In the genomic region with DNA sequence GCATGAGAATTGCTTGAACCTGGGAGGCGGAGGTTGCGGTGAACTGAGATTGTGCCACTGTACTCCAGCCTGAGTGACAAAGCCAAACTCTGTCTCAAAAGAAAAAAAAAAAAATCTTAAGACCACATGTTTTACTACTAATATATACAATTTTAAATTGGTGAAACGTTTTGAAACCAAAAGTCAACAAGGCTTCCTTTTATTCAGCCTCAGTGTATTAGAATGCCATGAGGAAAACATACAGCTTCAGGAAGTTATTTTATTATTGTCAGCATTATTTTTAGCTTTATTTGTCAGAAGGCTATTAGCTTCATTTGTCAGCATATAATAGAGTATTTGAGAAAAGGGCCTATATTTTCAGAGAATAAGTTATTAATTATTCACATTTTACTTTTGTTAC, we compare ENCODE assay signal across 28 cellular contexts.
"Had no signal": no experiment of that assay in that cellular context is flagged by ENCODE, and none has a peak within 500 bp of the region (broad histone marks: within the 10 kb centered on the region; RNA-seq: fewer than 3 reads in every experiment).

No MANE protein-coding gene starts in this region.

- ATAC-seq: stimulated activated effector memory CD8-positive, alpha-beta T cell treated with anti-CD3 and anti-CD28 coated beads, Interleukin-12 subunit alpha, Interleukin-12 subunit beta, amount 100 ng/mL, for 72 hours; stimulated activated memory B cell treated with anti-CD40 and anti-IgM and Interleukin-4, amounts not matched to agents 10 μg/mL and 1 μg/mL and 100 μg/mL, for 72 hours; stimulated activated naive B cell treated with anti-CD40 and anti-IgM and Interleukin-4, amounts not matched to agents 10 μg/mL and 1 μg/mL and 100 μg/mL, for 72 hours; stimulated activated naive CD8-positive, alpha-beta T cell treated with anti-CD3 and anti-CD28 coated beads, Interleukin-15, amount 100 ng/mL, for 72 hours; stimulated activated naive CD8-positive, alpha-beta T cell treated with anti-CD3 and anti-CD28 coated beads, Interleukin-15, Interleukin-2, amounts not matched to agents 100 U/mL and 50 U/mL, for 24 hours; upper lobe of right lung had no signal

- H3K27me3 Mint-ChIP-seq: stimulated activated memory B cell treated with anti-CD40 and anti-IgM and Interleukin-4, amounts not matched to agents 10 μg/mL and 1 μg/mL and 100 μg/mL, for 72 hours; stimulated activated naive B cell treated with anti-CD40 and anti-IgM and Interleukin-4, amounts not matched to agents 10 μg/mL and 1 μg/mL and 100 μg/mL, for 72 hours; stimulated activated naive CD8-positive, alpha-beta T cell treated with anti-CD3 and anti-CD28 coated beads, Interleukin-15, amount 100 ng/mL, for 72 hours; stimulated activated naive CD8-positive, alpha-beta T cell treated with anti-CD3 and anti-CD28 coated beads, Interleukin-15, Interleukin-2, amounts not matched to agents 100 ng/mL and 50 ng/mL, for 24 hours; type B pancreatic cell had no signal

- H3K9me3 Mint-ChIP-seq: stimulated activated memory B cell treated with anti-CD40 and anti-IgM and Interleukin-4, amounts not matched to agents 10 μg/mL and 1 μg/mL and 100 μg/mL, for 72 hours; stimulated activated naive B cell treated with anti-CD40 and anti-IgM and Interleukin-4, amounts not matched to agents 10 μg/mL and 1 μg/mL and 100 μg/mL, for 72 hours; stimulated activated naive CD8-positive, alpha-beta T cell treated with anti-CD3 and anti-CD28 coated beads, Interleukin-15, amount 100 ng/mL, for 72 hours; stimulated activated naive CD8-positive, alpha-beta T cell treated with anti-CD3 and anti-CD28 coated beads, Interleukin-15, Interleukin-2, amounts not matched to agents 100 ng/mL and 50 ng/mL, for 24 hours; type B pancreatic cell had no signal

- H3K27ac Mint-ChIP-seq: stimulated activated effector memory CD8-positive, alpha-beta T cell treated with anti-CD3 and anti-CD28 coated beads, Interleukin-12 subunit alpha, Interleukin-12 subunit beta, amount 100 ng/mL, for 72 hours; stimulated activated memory B cell treated with anti-CD40 and anti-IgM and Interleukin-4, amounts not matched to agents 10 μg/mL and 1 μg/mL and 100 μg/mL, for 72 hours; stimulated activated naive B cell treated with anti-CD40 and anti-IgM and Interleukin-4, amounts not matched to agents 10 μg/mL and 1 μg/mL and 100 μg/mL, for 72 hours; stimulated activated naive CD8-positive, alpha-beta T cell treated with anti-CD3 and anti-CD28 coated beads, Interleukin-15, amount 100 ng/mL, for 72 hours; stimulated activated naive CD8-positive, alpha-beta T cell treated with anti-CD3 and anti-CD28 coated beads, Interleukin-15, Interleukin-2, amounts not matched to agents 100 ng/mL and 50 ng/mL, for 24 hours; type B pancreatic cell had no signal

- H3K9me3 ChIP-seq: stomach, suprapubic skin, testis, thoracic aorta, thyroid gland, tibial artery, tibial nerve, transverse colon, upper lobe of left lung, upper lobe of right lung, uterus, vagina had no signal

- H3K27me3 ChIP-seq: stomach, suprapubic skin, testis, thyroid gland, tibial artery, tibial nerve, transverse colon, upper lobe of left lung, upper lobe of right lung, uterus, vagina had no signal

- H3K4me1 Mint-ChIP-seq: stimulated activated effector memory CD8-positive, alpha-beta T cell treated with anti-CD3 and anti-CD28 coated beads, Interleukin-12 subunit alpha, Interleukin-12 subunit beta, amount 100 ng/mL, for 72 hours; stimulated activated memory B cell treated with anti-CD40 and anti-IgM and Interleukin-4, amounts not matched to agents 10 μg/mL and 1 μg/mL and 100 μg/mL, for 72 hours; stimulated activated naive B cell treated with anti-CD40 and anti-IgM and Interleukin-4, amounts not matched to agents 10 μg/mL and 1 μg/mL and 100 μg/mL, for 72 hours; stimulated activated naive CD8-positive, alpha-beta T cell treated with anti-CD3 and anti-CD28 coated beads, Interleukin-15, amount 100 ng/mL, for 72 hours had no signal

- H3K36me3 ChIP-seq: suprapubic skin, thyroid gland, transverse colon, upper lobe of right lung, uterus had no signal

- DNase-seq: stimulated activated CD4-positive, alpha-beta T cell treated with anti-CD3 and anti-CD28 coated beads, Interleukin-2, amount 100 ng/mL, for 48 hours; stimulated activated CD4-positive, alpha-beta T cell treated with anti-CD3 and anti-CD28 coated beads, Interleukin-4, amount 100 ng/mL, for 1 hour; stimulated activated CD4-positive, alpha-beta T cell treated with anti-CD3 and anti-CD28 coated beads, Interleukin-4, amount 100 ng/mL, for 24 hours; stimulated activated CD4-positive, alpha-beta T cell treated with anti-CD3 and anti-CD28 coated beads, Interleukin-4, amount 100 ng/mL, for 4 hours; stimulated activated CD8-positive, alpha-beta memory T cell treated with anti-CD3 and anti-CD28 coated beads, Interleukin-4, amount 100 ng/mL, for 48 hours; stimulated activated naive B cell treated with anti-CD40 and anti-IgM and Interleukin-4, amounts not matched to agents 10 μg/mL and 1 μg/mL and 100 μg/mL, for 72 hours; stimulated activated naive CD4-positive, alpha-beta T cell; stimulated activated naive CD4-positive, alpha-beta T cell treated with Interleukin-2 at 50 U/mL for 16 hours; stimulated activated naive CD8-positive, alpha-beta T cell treated with anti-CD3 and anti-CD28 coated beads, Interleukin-15, amount 100 ng/mL, for 72 hours; stimulated activated naive CD8-positive, alpha-beta T cell treated with anti-CD3 and anti-CD28 coated beads, Interleukin-15, Interleukin-2, amounts not matched to agents 100 U/mL and 50 U/mL, for 24 hours; stomach; substantia nigra; testis; thyroid gland; tibial artery; transverse colon; trophoblast cell; upper lobe of left lung; upper lobe of right lung; uterus had no signal

- H3K36me3 Mint-ChIP-seq: stimulated activated effector memory CD8-positive, alpha-beta T cell treated with anti-CD3 and anti-CD28 coated beads, Interleukin-12 subunit alpha, Interleukin-12 subunit beta, amount 100 ng/mL, for 72 hours; stimulated activated memory B cell treated with anti-CD40 and anti-IgM and Interleukin-4, amounts not matched to agents 10 μg/mL and 1 μg/mL and 100 μg/mL, for 72 hours; stimulated activated naive B cell treated with anti-CD40 and anti-IgM and Interleukin-4, amounts not matched to agents 10 μg/mL and 1 μg/mL and 100 μg/mL, for 72 hours; type B pancreatic cell had no signal

- H3K27ac ChIP-seq: stomach, suprapubic skin, thoracic aorta, thyroid gland, tibial artery, tibial nerve, upper lobe of left lung, upper lobe of right lung, uterus, vagina had no signal

- H3K4me3 Mint-ChIP-seq: stimulated activated effector memory CD8-positive, alpha-beta T cell treated with anti-CD3 and anti-CD28 coated beads, Interleukin-12 subunit alpha, Interleukin-12 subunit beta, amount 100 ng/mL, for 72 hours; stimulated activated memory B cell treated with anti-CD40 and anti-IgM and Interleukin-4, amounts not matched to agents 10 μg/mL and 1 μg/mL and 100 μg/mL, for 72 hours; stimulated activated naive B cell treated with anti-CD40 and anti-IgM and Interleukin-4, amounts not matched to agents 10 μg/mL and 1 μg/mL and 100 μg/mL, for 72 hours; stimulated activated naive CD8-positive, alpha-beta T cell treated with anti-CD3 and anti-CD28 coated beads, Interleukin-15, amount 100 ng/mL, for 72 hours; stimulated activated naive CD8-positive, alpha-beta T cell treated with anti-CD3 and anti-CD28 coated beads, Interleukin-15, Interleukin-2, amounts not matched to agents 100 ng/mL and 50 ng/mL, for 24 hours; type B pancreatic cell had no signal

- H3K4me3 ChIP-seq: stomach, suprapubic skin, testis, thoracic aorta, thyroid gland, tibial artery, tibial nerve, transverse colon, upper lobe of left lung, upper lobe of right lung, uterus, vagina had no signal

- H3K4me1 ChIP-seq: stomach, suprapubic skin, testis, thyroid gland, tibial artery, tibial nerve, transverse colon, upper lobe of left lung, upper lobe of right lung, uterus, vagina had no signal
